In genomic region chr12:124496584-124496983, GRCh38 we compare ENCODE assay signal across 10 cellular contexts.
A peak's percentile ranks its signal among the peaks of the same experiment; 100 is the strongest.
DNase-seq lines count a peak whose midpoint lies in the region; ATAC-seq, FAIRE-seq and TF ChIP-seq lines count a peak whose summit lies in the region.
"Had no signal": no experiment of that assay in that cellular context is flagged by ENCODE, and none has a peak within 500 bp of the region (broad histone marks: within the 10 kb centered on the region; RNA-seq: fewer than 3 reads in every experiment).

No MANE protein-coding gene starts in this region.

- peaks cover 100% of the 10 kb centered on the region in 11 experiments for H4K20me1 ChIP-seq in BLaER1 treated with 17β-estradiol and CSF1 and Interleukin-3, amounts not matched to agents 10 nM and 100 nM

- FAIRE-seq in GM19239 (lab: Jason Lieb, UNC) = peak; percentile 76

- H3K36me3 ChIP-seq in BLaER1 treated with 17β-estradiol and CSF1 and Interleukin-3, amounts not matched to agents 10 nM and 100 nM = peaks cover 19 to 48% (median 34%) of the 10 kb centered on the region in 11 experiments; a peak in 21 of 22 replicates
- peaks cover 29% of the 10 kb centered on the region for H3K36me3 ChIP-seq in lower lobe of right lung

- no peaks in the 10 kb centered on the region for H3K9me3 ChIP-seq in BLaER1 treated with 17β-estradiol and CSF1 and Interleukin-3, amounts not matched to agents 10 nM and 100 nM (replicated peaks in 1 of 11)
- no peaks in the 10 kb centered on the region for H3K9me3 ChIP-seq in lower lobe of right lung
- H3K9me3 ChIP-seq: neutrophil had no signal

- H3K27me3 ChIP-seq in BLaER1 treated with 17β-estradiol and CSF1 and Interleukin-3, amounts not matched to agents 10 nM and 100 nM = no peaks in the 10 kb centered on the region
- H3K27me3 ChIP-seq in lower lobe of right lung (ENCODE audit: low read depth) = no peaks in the 10 kb centered on the region
- H3K27me3 ChIP-seq: neutrophil had no signal

- no peak overlapping the region for H3K4me3 ChIP-seq in BLaER1 treated with 17β-estradiol and CSF1 and Interleukin-3, amounts not matched to agents 10 nM and 100 nM
- no peak overlapping the region for H3K4me3 ChIP-seq in lower lobe of right lung
- H3K4me3 ChIP-seq: coronary artery had no signal

- intact Hi-C loops in lower lobe of right lung (cut with DNase I) = no loop called here

- H3K9ac ChIP-seq in BLaER1 treated with 17β-estradiol and CSF1 and Interleukin-3, amounts not matched to agents 10 nM and 100 nM = 0 out of 22 replicates have a peak overlapping the region, but pooled peaks of 2 of the 11 experiments have one; percentile 2 to 18

- no peak for DNase-seq in GM19239 (ENCODE audit: insufficient read length, low spot score)
- peak; percentile 45 to 57 for DNase-seq in activated T-cell treated with anti-CD3 and anti-CD28 coated beads, Interleukin-2, amount 50 U/mL, for 48 hours
- DNase-seq in lower lobe of right lung = no peak
- no peak for DNase-seq in NCI-H2029 (lab: John Stamatoyannopoulos, UW)
- no peak for DNase-seq in NCI-H2171 (lab: John Stamatoyannopoulos, UW)
- DNase-seq: SHP77 had no signal

- H3K4me2 ChIP-seq in BLaER1 treated with 17β-estradiol and CSF1 and Interleukin-3, amounts not matched to agents 10 nM and 100 nM = peak overlapping the region; percentile 71 to 86 (median 75)

- ATAC-seq in lower lobe of right lung (no peak), GM18868 (IDR thresholded peaks at IDR 0.05; ENCODE audit: unreplicated experiment) (no peak)

- no peak for TF ChIP-seq CTCF in lower lobe of right lung (IDR thresholded peaks at IDR 0.05)

- H3K27ac ChIP-seq in BLaER1 treated with 17β-estradiol and CSF1 and Interleukin-3, amounts not matched to agents 10 nM and 100 nM = no peak overlapping the region
- H3K27ac ChIP-seq in lower lobe of right lung = peak overlapping the region; percentile 25
- H3K27ac ChIP-seq: neutrophil had no signal

- peaks cover 94 to 100% (median 100%) of the 10 kb centered on the region in 10 experiments for H3K4me1 ChIP-seq in BLaER1 treated with 17β-estradiol and CSF1 and Interleukin-3, amounts not matched to agents 10 nM and 100 nM
- peaks cover 57% of the 10 kb centered on the region for H3K4me1 ChIP-seq in lower lobe of right lung

Comparison
In these comparisons a context has a peak if more than half of its experiments do, and no peak if none do; other contexts are left out.
1. DNase-seq: peak in activated T-cell treated with anti-CD3 and anti-CD28 coated beads, Interleukin-2, amount 50 U/mL, for 48 hours (2 of 2); none in GM19239 (single experiment), lower lobe of right lung (single experiment), NCI-H2029 (single experiment) and NCI-H2171 (single experiment).